Comparison of ENCODE assay signal across 10 cellular contexts in the genomic region with DNA sequence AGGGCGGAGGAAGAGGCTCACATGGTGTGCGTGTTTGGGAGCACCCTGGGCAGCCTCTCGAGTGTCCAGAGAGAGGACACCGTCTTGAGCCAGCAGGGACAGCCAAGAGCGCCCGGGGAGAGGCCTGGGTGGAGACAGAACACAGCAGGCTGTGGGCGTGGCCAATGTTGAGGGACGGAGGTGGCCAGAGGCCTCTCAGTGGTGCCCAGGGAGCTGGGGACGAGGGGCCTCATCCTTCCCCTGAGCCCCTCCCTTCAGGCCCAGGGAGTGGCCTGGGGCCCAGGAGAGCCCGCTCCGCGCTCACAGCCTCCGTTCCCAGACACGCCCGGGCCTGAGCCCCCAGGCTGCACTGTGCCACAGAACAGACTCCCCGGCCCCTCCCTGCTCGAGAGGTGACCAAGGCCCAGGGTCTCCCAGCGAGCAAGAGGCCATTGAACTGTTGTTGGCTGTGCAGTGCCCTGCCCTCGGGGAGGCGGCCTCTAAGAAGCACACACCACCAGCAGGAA. TPM values are rescaled to one million over a fixed set of nuclear protein-coding genes. Genes with fewer than 3 reads are reported as not detected.
DNase-seq lines count a peak whose midpoint lies in the region; ATAC-seq, FAIRE-seq and TF ChIP-seq lines count a peak whose summit lies in the region.
"Had no signal": no experiment of that assay in that cellular context is flagged by ENCODE, and none has a peak within 500 bp of the region (broad histone marks: within the 10 kb centered on the region; RNA-seq: fewer than 3 reads in every experiment).

No MANE protein-coding gene starts in this region.

- H3K36me3 ChIP-seq in ascending aorta (no peaks in the 10 kb centered on the region), tibial artery (no peaks in the 10 kb centered on the region)

- no peaks in the 10 kb centered on the region for H3K27me3 ChIP-seq in ascending aorta
- no peaks in the 10 kb centered on the region for H3K27me3 ChIP-seq in tibial artery

- TF ChIP-seq CTCF in HFFc6 (IDR thresholded peaks at IDR 0.05) (peak; percentile 55), ascending aorta (IDR thresholded peaks at IDR 0.05) (peak in 2 of 3 experiments; percentile 9 to 21), tibial artery (IDR thresholded peaks at IDR 0.05) (peak; percentile 30 to 36), D721Med (IDR thresholded peaks at IDR 0.05; ENCODE audit: insufficient read depth, missing control alignments) (no peak)

- DNase-seq in HFFc6 (peak; percentile 67), ascending aorta (ENCODE audit: low spot score in 2 of 2) (no peak), islet precursor cell (peak; percentile 94), tibial artery (peak; percentile 82 to 87), GM12891 (ENCODE audit: insufficient read length, low spot score) (no peak), D721Med (ENCODE audit: insufficient read length, low spot score) (no peak)
- DNase-seq in stimulated activated naive CD8-positive, alpha-beta T cell treated with anti-CD3 and anti-CD28 coated beads, Interleukin-15, amount 100 ng/mL, for 72 hours, result no peak
- no peak for DNase-seq in activated CD4-positive, alpha-beta T cell treated with anti-CD3 and anti-CD28 coated beads, Interleukin-2, amount 50 U/mL, for 48 hours
- DNase-seq: NCI-H1694; stimulated activated CD4-positive, alpha-beta T cell treated with anti-CD3 and anti-CD28 coated beads, Interleukin-1b, Interleukin-23, amount 100 ng/mL, for 48 hours had no signal

- TF ChIP-seq POLR2A in GM12891 (IDR thresholded peaks at IDR 0.05; ENCODE audit: low read depth, low read length), result no peak

- H3K4me3 ChIP-seq in ascending aorta (no peak overlapping the region), tibial artery (no peak overlapping the region)

- intact Hi-C loops in ascending aorta (cut with DNase I) (no loop called here), tibial artery (cut with DNase I; ENCODE audit: low total_unique reads) (no loop called here)

- peaks cover 24% of the 10 kb centered on the region for H3K27me3 Mint-ChIP-seq in HFFc6 (ENCODE audit: insufficient read depth)
- no peaks in the 10 kb centered on the region for H3K27me3 Mint-ChIP-seq in stimulated activated naive CD8-positive, alpha-beta T cell treated with anti-CD3 and anti-CD28 coated beads, Interleukin-15, amount 100 ng/mL, for 72 hours

- no peaks in the 10 kb centered on the region for H3K36me3 Mint-ChIP-seq in HFFc6 (ENCODE audit: low read depth)

- H3K4me1 Mint-ChIP-seq in HFFc6 (ENCODE audit: low read depth), result no peaks in the 10 kb centered on the region
- H3K4me1 Mint-ChIP-seq in stimulated activated naive CD8-positive, alpha-beta T cell treated with anti-CD3 and anti-CD28 coated beads, Interleukin-15, amount 100 ng/mL, for 72 hours, result peaks cover 8% of the 10 kb centered on the region

- no peak overlapping the region for H3K27ac Mint-ChIP-seq in HFFc6
- H3K27ac Mint-ChIP-seq in stimulated activated naive CD8-positive, alpha-beta T cell treated with anti-CD3 and anti-CD28 coated beads, Interleukin-15, amount 100 ng/mL, for 72 hours, result peak overlapping the region in 1 of 2 donors; percentile 89

- no peaks in the 10 kb centered on the region for H3K9me3 ChIP-seq in ascending aorta
- H3K9me3 ChIP-seq in tibial artery, result no peaks in the 10 kb centered on the region

- H3K9me3 Mint-ChIP-seq in HFFc6, result no peaks in the 10 kb centered on the region
- H3K9me3 Mint-ChIP-seq in stimulated activated naive CD8-positive, alpha-beta T cell treated with anti-CD3 and anti-CD28 coated beads, Interleukin-15, amount 100 ng/mL, for 72 hours, result no peaks in the 10 kb centered on the region

- no peak for ATAC-seq in stimulated activated naive CD8-positive, alpha-beta T cell treated with anti-CD3 and anti-CD28 coated beads, Interleukin-15, amount 100 ng/mL, for 72 hours

- H3K4me3 Mint-ChIP-seq in HFFc6, result no peak overlapping the region
- H3K4me3 Mint-ChIP-seq in stimulated activated naive CD8-positive, alpha-beta T cell treated with anti-CD3 and anti-CD28 coated beads, Interleukin-15, amount 100 ng/mL, for 72 hours, result no peak overlapping the region

- no peak overlapping the region for H3K27ac ChIP-seq in ascending aorta
- no peak overlapping the region for H3K27ac ChIP-seq in tibial artery

- FAIRE-seq in GM12891 (lab: Jason Lieb, UNC) (no peak), D721Med (lab: Jason Lieb, UNC) (no peak)

- H3K4me1 ChIP-seq in ascending aorta, result no peaks in the 10 kb centered on the region
- peaks cover 0 to 10% (median 4%) of the 10 kb centered on the region in 4 donors for H3K4me1 ChIP-seq in tibial artery

TF ChIP-seq in GM12891, 5 proteins besides CTCF, POLR2A, EP300 and RAD21:
- no peak for TF ChIP-seq SPI1 (IDR thresholded peaks at IDR 0.05; ENCODE audit: low read depth, low read length)
- TF ChIP-seq TAF1 (IDR thresholded peaks at IDR 0.05; ENCODE audit: low read depth, low read length), result no peak
- no peak for TF ChIP-seq POU2F2 (IDR thresholded peaks at IDR 0.05; ENCODE audit: low read depth, low read length)
- TF ChIP-seq POLR2AphosphoS5 (IDR thresholded peaks at IDR 0.05; ENCODE audit: low read depth, low read length), result no peak

RNA-seq across cellular contexts. Expression of gene CDKN1C, which starts 48.4 kb away (rescaled TPM):
- total RNA-seq in HFFc6 (2021; fragmentation: NEBNext Ultra II Directional; extraction: Animal tissue kit (Norgen Biotek cat#: 25700)), result under 1 TPM in 2 of 6 experiments, not detected in 4; 0.17 to 0.24 TPM
- total RNA-seq in ascending aorta, result 18.1 TPM
- 0.15 TPM for polyA plus RNA-seq in GM12891 (2012; ENCODE audit: low read depth, missing spikeins)

Comparison
In these comparisons a context has a peak if more than half of its experiments do, and no peak if none do; other contexts are left out.
1. DNase-seq: peak in HFFc6 (single experiment), islet precursor cell (single experiment) and tibial artery (2 of 2); none in ascending aorta (0 of 2), stimulated activated naive CD8-positive, alpha-beta T cell treated with anti-CD3 and anti-CD28 coated beads, Interleukin-15, amount 100 ng/mL, for 72 hours (0 of 2), GM12891 (single experiment), activated CD4-positive, alpha-beta T cell treated with anti-CD3 and anti-CD28 coated beads, Interleukin-2, amount 50 U/mL, for 48 hours (0 of 2) and D721Med (single experiment).
2. RNA of gene CDKN1C, which starts 48.4 kb away (total RNA-seq): 18.1 TPM in ascending aorta (single experiment); 0.17 to 0.24 TPM in HFFc6; every median in the first group is over 10 times any median in the second.